Comparison of ENCODE assay signal across 18 cellular contexts in genomic region chr10:124049484-124049883, GRCh38. TPM values are rescaled to one million over a fixed set of nuclear protein-coding genes. Genes with fewer than 3 reads are reported as not detected.
A peak's percentile ranks its signal among the peaks of the same experiment; 100 is the strongest.
DNase-seq lines count a peak whose midpoint lies in the region; ATAC-seq, FAIRE-seq and TF ChIP-seq lines count a peak whose summit lies in the region.
"Had no signal": no experiment of that assay in that cellular context is flagged by ENCODE, and none has a peak within 500 bp of the region (broad histone marks: within the 10 kb centered on the region; RNA-seq: fewer than 3 reads in every experiment).

No MANE protein-coding gene starts in this region.

- in situ Hi-C loops in brain microvascular endothelial cell (cut with HindIII; ENCODE audit: low pct_ligation_motif_present, low sequenced_read_pairs): no loop called here

- FAIRE-seq in A549 (lab: Jason Lieb, UNC): no peak

- CTCF ChIA-PET in A549 (lab: Yijun Ruan, JAX): interaction anchor here (1.0 to 1.7 kb wide), 2 partner anchors 10 to 16 kb away, joined by 3 to 4 read pairs; no protein-coding TSS in a partner anchor

- TF ChIP-seq RAD21 in A549 (conservative IDR thresholded peaks at IDR 0.05 in 1 of 2, IDR thresholded peaks at IDR 0.05 in 1 of 2): no peak

- WGBS in A549 (ENCODE audit: missing lambda C conversion rate): 67% methylated on average over 5 of the region's 5 CpGs
- WGBS in adrenal gland, 4 donors: 90 to 100% (median 94%) methylated on average over 4 to 5 of the region's 5 CpGs

- H3K4me3 ChIP-seq in A549 (no peak overlapping the region), brain microvascular endothelial cell (ENCODE audit: low read depth, low read length) (no peak overlapping the region), left lung (no peak overlapping the region), adrenal gland (no peak overlapping the region)
- H3K4me3 ChIP-seq in effector memory CD4-positive, alpha-beta T cell (ENCODE audit: insufficient read depth, low read depth, low read length, poor library complexity, severe bottlenecking): no peak overlapping the region
- H3K4me3 ChIP-seq: heart right ventricle, PC-9, thyroid gland had no signal

- no peak overlapping the region for H3K27ac ChIP-seq in A549
- H3K27ac ChIP-seq in brain microvascular endothelial cell: no peak overlapping the region
- no peak overlapping the region for H3K27ac ChIP-seq in left lung
- H3K27ac ChIP-seq in effector memory CD4-positive, alpha-beta T cell (ENCODE audit: insufficient read depth, low read length, poor library complexity, severe bottlenecking): no peak overlapping the region
- peak overlapping the region in 2 of 5 donors; percentile 21 to 78 for H3K27ac ChIP-seq in adrenal gland
- H3K27ac ChIP-seq: heart right ventricle, PC-9, thyroid gland had no signal

- no peaks in the 10 kb centered on the region for H3K4me1 Mint-ChIP-seq in T-helper 2 cell treated with Interferon-gamma antibody and Interleukin-4, amounts not matched to agents 5 μg/mL and 100 μg/mL, for 36 hours (ENCODE audit: low read depth)
- H3K4me1 Mint-ChIP-seq: activated naive CD8-positive, alpha-beta T cell treated with anti-CD3 and anti-CD28 coated beads for 36 hours had no signal

- H3K4me2 ChIP-seq in A549: 0 out of 3 replicates have a peak overlapping the region, but pooled peaks have one; percentile 5
- H3K4me2 ChIP-seq: PC-9 had no signal

- H3K4me1 ChIP-seq in A549 (peaks cover 9% of the 10 kb centered on the region; the same call in 1 of the 3 replicates), left lung (peaks cover 0 to 23% of the 10 kb centered on the region in 2 donors), adrenal gland (replicated peaks in 1 of 2) (peaks cover 0 to 3% of the 10 kb centered on the region in 2 donors)
- no peaks in the 10 kb centered on the region for H3K4me1 ChIP-seq in effector memory CD4-positive, alpha-beta T cell (ENCODE audit: control insufficient read depth, insufficient read depth, low read length, poor library complexity, severe bottlenecking)

- peaks cover 5% of the 10 kb centered on the region for H3K27me3 Mint-ChIP-seq in T-helper 2 cell treated with Interferon-gamma antibody and Interleukin-4, amounts not matched to agents 5 μg/mL and 100 μg/mL, for 36 hours (ENCODE audit: low read depth)
- H3K27me3 Mint-ChIP-seq: activated naive CD8-positive, alpha-beta T cell treated with anti-CD3 and anti-CD28 coated beads for 36 hours had no signal

- H3K27ac Mint-ChIP-seq in T-helper 2 cell treated with Interferon-gamma antibody and Interleukin-4, amounts not matched to agents 5 μg/mL and 100 μg/mL, for 36 hours: no peak overlapping the region
- H3K27ac Mint-ChIP-seq: activated naive CD8-positive, alpha-beta T cell treated with anti-CD3 and anti-CD28 coated beads for 36 hours had no signal

- H3K4me3 Mint-ChIP-seq in T-helper 2 cell treated with Interferon-gamma antibody and Interleukin-4, amounts not matched to agents 5 μg/mL and 100 μg/mL, for 36 hours: no peak overlapping the region
- H3K4me3 Mint-ChIP-seq: activated naive CD8-positive, alpha-beta T cell treated with anti-CD3 and anti-CD28 coated beads for 36 hours; naive thymus-derived CD4-positive, alpha-beta T cell had no signal

- no peak for TF ChIP-seq CTCF in A549 (IDR thresholded peaks at IDR 0.05)
- no peak for TF ChIP-seq CTCF in brain microvascular endothelial cell (IDR thresholded peaks at IDR 0.05; ENCODE audit: low read depth, low read length, missing control alignments)
- no peak for TF ChIP-seq CTCF in left lung (IDR thresholded peaks at IDR 0.05)
- TF ChIP-seq CTCF in adrenal gland (IDR thresholded peaks at IDR 0.05): no peak

- ATAC-seq in A549 (peak; percentile 74 to 85; a peak in 5 of 6 replicates), left lung (peak; percentile 27)
- ATAC-seq: heart right ventricle; naive thymus-derived CD4-positive, alpha-beta T cell had no signal

- POLR2A ChIA-PET in A549 (lab: Yijun Ruan, JAX): no interaction called here

- DNase-seq in A549 (ENCODE audit: low read depth in 1 of 2, low spot score in 1 of 2) (peak; percentile 19 to 50), HS-5 (ENCODE audit: low read depth) (peak; percentile 16), brain microvascular endothelial cell (peak; percentile 33), left lung (peak in 1 of 2 donors; percentile 26), NCI-H1048 (lab: John Stamatoyannopoulos, UW) (no peak), adrenal gland (no peak)
- DNase-seq in effector memory CD4-positive, alpha-beta T cell: no peak
- DNase-seq in T-helper 2 cell treated with Interferon-gamma antibody and Interleukin-4, amounts not matched to agents 5 μg/mL and 100 μg/mL, for 36 hours (ENCODE audit: low spot score): no peak
- DNase-seq: activated CD4-positive, alpha-beta T cell treated with anti-CD3 and anti-CD28 coated beads for 1 hour; activated naive CD8-positive, alpha-beta T cell treated with anti-CD3 and anti-CD28 coated beads for 36 hours; heart right ventricle; naive thymus-derived CD4-positive, alpha-beta T cell; NCI-H2029 treated with DMSO at 0.1 percent for 48 hours; NCI-H526; PC-9; retina; thyroid gland had no signal

- H3K27me3 ChIP-seq in brain microvascular endothelial cell (replicated peaks) (no peaks in the 10 kb centered on the region), left lung (no peaks in the 10 kb centered on the region), adrenal gland (no peaks in the 10 kb centered on the region)
- no peaks in the 10 kb centered on the region for H3K27me3 ChIP-seq in effector memory CD4-positive, alpha-beta T cell (replicated peaks; ENCODE audit: control insufficient read depth, insufficient read depth, low read length, poor library complexity, severe bottlenecking)
- H3K27me3 ChIP-seq: heart right ventricle, thyroid gland had no signal

- no peaks in the 10 kb centered on the region for H3K9me3 Mint-ChIP-seq in T-helper 2 cell treated with Interferon-gamma antibody and Interleukin-4, amounts not matched to agents 5 μg/mL and 100 μg/mL, for 36 hours

- TF ChIP-seq POLR2A in A549 (IDR thresholded peaks at IDR 0.05; ENCODE audit: low read length) (no peak), adrenal gland (IDR thresholded peaks at IDR 0.05) (no peak)

- TF ChIP-seq EP300 in A549 (IDR thresholded peaks at IDR 0.05): no peak

- H3K36me3 Mint-ChIP-seq in T-helper 2 cell treated with Interferon-gamma antibody and Interleukin-4, amounts not matched to agents 5 μg/mL and 100 μg/mL, for 36 hours (ENCODE audit: low read depth): no peaks in the 10 kb centered on the region
- H3K36me3 Mint-ChIP-seq: activated naive CD8-positive, alpha-beta T cell treated with anti-CD3 and anti-CD28 coated beads for 36 hours had no signal

- intact Hi-C loops in left lung (cut with DNase I): no loop called here
- intact Hi-C loops in adrenal gland (cut with DNase I): no loop called here

- H3K9me3 ChIP-seq in A549 (no peaks in the 10 kb centered on the region), left lung (no peaks in the 10 kb centered on the region), adrenal gland (replicated peaks in 1 of 3) (no peaks in the 10 kb centered on the region)
- no peaks in the 10 kb centered on the region for H3K9me3 ChIP-seq in effector memory CD4-positive, alpha-beta T cell (ENCODE audit: control insufficient read depth, low read length)
- H3K9me3 ChIP-seq: thyroid gland had no signal

- H3K36me3 ChIP-seq in brain microvascular endothelial cell (replicated peaks) (no peaks in the 10 kb centered on the region), left lung (peaks cover 0 to 2% of the 10 kb centered on the region in 2 donors), adrenal gland (replicated peaks in 1 of 2) (no peaks in the 10 kb centered on the region)
- no peaks in the 10 kb centered on the region for H3K36me3 ChIP-seq in effector memory CD4-positive, alpha-beta T cell (ENCODE audit: control insufficient read depth, insufficient read depth, low read length)

TF ChIP-seq in A549, 52 proteins besides CTCF, POLR2A, EP300 and RAD21:
- TF ChIP-seq RNF2 (IDR thresholded peaks at IDR 0.05; ENCODE audit: borderline replicate concordance, low read depth) (no peak), HOXB5 (CRISPR knock-in tag; IDR thresholded peaks at IDR 0.05) (no peak), EHMT2 (IDR thresholded peaks at IDR 0.05; ENCODE audit: low read depth) (no peak), GATA3 (IDR thresholded peaks at IDR 0.05; ENCODE audit: borderline replicate concordance) (no peak), KDM1A (IDR thresholded peaks at IDR 0.05; ENCODE audit: low read depth) (no peak), CBX8 (IDR thresholded peaks at IDR 0.05) (no peak), MAFK (IDR thresholded peaks at IDR 0.05; ENCODE audit: partially characterized antibody) (no peak), ESRRA (IDR thresholded peaks at IDR 0.05; ENCODE audit: borderline replicate concordance, low read length) (no peak), HOXA7 (CRISPR knock-in tag; IDR thresholded peaks at IDR 0.05) (no peak), JUNB (IDR thresholded peaks at IDR 0.05) (no peak), RCOR1 (IDR thresholded peaks at IDR 0.05; ENCODE audit: low read depth, low read length) (no peak)
- TF ChIP-seq, protein P1, sequence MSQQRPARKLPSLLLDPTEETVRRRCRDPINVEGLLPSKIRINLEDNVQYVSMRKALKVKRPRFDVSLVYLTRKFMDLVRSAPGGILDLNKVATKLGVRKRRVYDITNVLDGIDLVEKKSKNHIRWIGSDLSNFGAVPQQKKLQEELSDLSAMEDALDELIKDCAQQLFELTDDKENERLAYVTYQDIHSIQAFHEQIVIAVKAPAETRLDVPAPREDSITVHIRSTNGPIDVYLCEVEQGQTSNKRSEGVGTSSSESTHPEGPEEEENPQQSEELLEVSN (IDR thresholded peaks at IDR 0.05; ENCODE audit: borderline replicate concordance, low read depth): no peak

RNA-seq across cellular contexts. Expression of gene CHST15, which starts 43.9 kb away (rescaled TPM):
- polyA plus RNA-seq in A549 (2011; rRNA removed) (10.3 and 10.4 TPM in 2 replicates), A549 (2017; fragmentation: RNase III; extraction: RNeasy Plus Mini Kit Qiagen cat#74134 plus additional on column Dnase treatment) (5.1 to 5.8 TPM (median 5.6 TPM) in 3 replicates), adrenal gland (10 to 100 TPM in 1 of 3 donors, 1 to 10 TPM in 2; 5.2 to 15.7 (median 8.1) TPM)
- 2.5 and 3.2 TPM in 2 replicates for polyA plus RNA-seq in A549 (2012; cell fraction: cytosol; rRNA removed)
- polyA plus RNA-seq in A549 (2012; cell fraction: nucleus; rRNA removed): 3.5 and 4.5 TPM in 2 replicates
- 12.5 and 12.6 TPM in 2 replicates for polyA minus RNA-seq in A549 (2011; rRNA and poly(A)+ RNA removed)
- total RNA-seq in left lung (10 to 100 TPM; 30.3 to 53.3 TPM), adrenal gland (10 to 100 TPM; 24.0 to 54.5 (median 39.8) TPM)
- total RNA-seq: HT-29 had no signal

Comparison
In these comparisons a context has a peak if more than half of its experiments do, and no peak if none do; other contexts are left out.
1. DNase-seq: peak in A549 (2 of 2), HS-5 (single experiment) and brain microvascular endothelial cell (single experiment); none in NCI-H1048 (single experiment), effector memory CD4-positive, alpha-beta T cell (0 of 3), T-helper 2 cell treated with Interferon-gamma antibody and Interleukin-4, amounts not matched to agents 5 μg/mL and 100 μg/mL, for 36 hours (single experiment) and adrenal gland (0 of 7).